In genomic region chr13:44411841-44412240, GRCh38 we compare ENCODE assay signal across 1 cellular context.
TF ChIP-seq lines count a peak whose summit lies in the region.

No MANE protein-coding gene starts in this region.

TF ChIP-seq in H1, 55 proteins besides CTCF, POLR2A, EP300 and RAD21:
- TF ChIP-seq RXRA (IDR thresholded peaks at IDR 0.05; ENCODE audit: insufficient read depth, low read depth, low read length) (no peak), NANOG (IDR thresholded peaks at IDR 0.05; ENCODE audit: insufficient read depth, low read depth, low read length, poor library complexity, severe bottlenecking) (no peak), HDAC6 (IDR thresholded peaks at IDR 0.05; ENCODE audit: low read depth, low read length) (no peak), SIRT6 (IDR thresholded peaks at IDR 0.05; ENCODE audit: low read length) (no peak), RNF2 (IDR thresholded peaks at IDR 0.05; ENCODE audit: borderline replicate concordance, low read depth, low read length, missing control alignments, poor library complexity, severe bottlenecking) (no peak)
